ENCODE assay signal across 1 cellular context in genomic region chr13:23953860-23954512, GRCh38.
TF ChIP-seq lines count a peak whose summit lies in the region.

No MANE protein-coding gene starts in this region.

TF ChIP-seq in H1, 55 proteins besides CTCF, POLR2A, EP300 and RAD21 (continued from another document):
- TF ChIP-seq RXRA (IDR thresholded peaks at IDR 0.05; ENCODE audit: insufficient read depth, low read depth, low read length) (no peak), MAFK (IDR thresholded peaks at IDR 0.05; ENCODE audit: low read depth, low read length) (no peak), KDM1A (IDR thresholded peaks at IDR 0.05; ENCODE audit: borderline replicate concordance, low read length) (no peak)
